Comparison of ENCODE assay signal across 29 cellular contexts in genomic region chr9:21795483-21795882, GRCh38.
"Had no signal": no experiment of that assay in that cellular context is flagged by ENCODE, and none has a peak within 500 bp of the region (broad histone marks: within the 10 kb centered on the region; RNA-seq: fewer than 3 reads in every experiment).

No MANE protein-coding gene starts in this region.

- H3K9ac ChIP-seq: parathyroid adenoma had no signal

- H3K9me3 ChIP-seq: esophagus squamous epithelium, heart right ventricle, left lung, mucosa of descending colon, neutrophil, right atrium auricular region, suprapubic skin, transverse colon, upper lobe of right lung, uterus had no signal

- H3K4me1 Mint-ChIP-seq: mesothelial cell of epicardium; naive B cell; neural crest cell; stimulated activated memory B cell treated with anti-CD40 and anti-IgM and Interleukin-4, amounts not matched to agents 10 μg/mL and 1 μg/mL and 100 μg/mL, for 72 hours had no signal

- ATAC-seq: effector memory CD8-positive, alpha-beta T cell; heart right ventricle; left cardiac atrium; left lung; mucosa of descending colon; natural killer cell treated with Interleukin-12 subunit alpha and Interleukin-12 subunit beta and Interleukin-15 and Interleukin-18, amount 100 ng/mL, for 72 hours; sciatic nerve; stimulated activated memory B cell treated with anti-CD40 and anti-IgM and Interleukin-4, amounts not matched to agents 10 μg/mL and 1 μg/mL and 100 μg/mL, for 72 hours; upper lobe of right lung had no signal

- H3K27ac Mint-ChIP-seq: effector memory CD8-positive, alpha-beta T cell; mesothelial cell of epicardium; naive B cell; natural killer cell treated with Interleukin-12 subunit alpha and Interleukin-12 subunit beta and Interleukin-15 and Interleukin-18, amount 100 ng/mL, for 72 hours; progenitor cell of endocrine pancreas; stimulated activated memory B cell treated with anti-CD40 and anti-IgM and Interleukin-4, amounts not matched to agents 10 μg/mL and 1 μg/mL and 100 μg/mL, for 72 hours had no signal

- H3K4me1 ChIP-seq: esophagus squamous epithelium, heart right ventricle, left lung, parathyroid adenoma, right atrium auricular region, suprapubic skin, transverse colon, upper lobe of right lung, uterus had no signal

- H3K9me3 Mint-ChIP-seq: effector memory CD8-positive, alpha-beta T cell; mesothelial cell of epicardium; naive B cell; natural killer cell treated with Interleukin-12 subunit alpha and Interleukin-12 subunit beta and Interleukin-15 and Interleukin-18, amount 100 ng/mL, for 72 hours; neural crest cell; stimulated activated memory B cell treated with anti-CD40 and anti-IgM and Interleukin-4, amounts not matched to agents 10 μg/mL and 1 μg/mL and 100 μg/mL, for 72 hours; stimulated activated naive CD8-positive, alpha-beta T cell treated with anti-CD3 and anti-CD28 coated beads, Interleukin-15, Interleukin-2, amounts not matched to agents 100 ng/mL and 50 ng/mL, for 24 hours had no signal

- H3K79me2 ChIP-seq: parathyroid adenoma had no signal

- DNase-seq: cortex of kidney; effector memory CD8-positive, alpha-beta T cell; erythroblast; esophagus squamous epithelium; foreskin melanocyte; glutamatergic neuron; heart right ventricle; hippocampal formation; left cardiac atrium; left lung; mesenchymal stem cell; mucosa of descending colon; naive B cell; stimulated activated CD4-positive, alpha-beta T cell treated with anti-CD3 and anti-CD28 coated beads, Interleukin-2, amount 100 ng/mL, for 24 hours; stimulated activated CD4-positive, alpha-beta T cell treated with anti-CD3 and anti-CD28 coated beads, Interleukin-4, amount 100 ng/mL, for 24 hours; transverse colon; upper lobe of right lung; uterus had no signal

- H3K36me3 Mint-ChIP-seq: mesothelial cell of epicardium; naive B cell; natural killer cell treated with Interleukin-12 subunit alpha and Interleukin-12 subunit beta and Interleukin-15 and Interleukin-18, amount 100 ng/mL, for 72 hours; stimulated activated memory B cell treated with anti-CD40 and anti-IgM and Interleukin-4, amounts not matched to agents 10 μg/mL and 1 μg/mL and 100 μg/mL, for 72 hours had no signal

- H3K27me3 ChIP-seq: right atrium auricular region had no signal

- H3K36me3 ChIP-seq: esophagus squamous epithelium, heart right ventricle, left lung, neutrophil, right atrium auricular region, suprapubic skin, transverse colon, upper lobe of right lung, uterus had no signal

- H3K4me3 ChIP-seq: esophagus squamous epithelium, heart right ventricle, left lung, mucosa of descending colon, right atrium auricular region, suprapubic skin, transverse colon, upper lobe of right lung, uterus had no signal

- H3K4me3 Mint-ChIP-seq: effector memory CD8-positive, alpha-beta T cell; mesothelial cell of epicardium; naive B cell; natural killer cell treated with Interleukin-12 subunit alpha and Interleukin-12 subunit beta and Interleukin-15 and Interleukin-18, amount 100 ng/mL, for 72 hours; neural crest cell; stimulated activated memory B cell treated with anti-CD40 and anti-IgM and Interleukin-4, amounts not matched to agents 10 μg/mL and 1 μg/mL and 100 μg/mL, for 72 hours; stimulated activated naive CD8-positive, alpha-beta T cell treated with anti-CD3 and anti-CD28 coated beads, Interleukin-15, Interleukin-2, amounts not matched to agents 100 ng/mL and 50 ng/mL, for 24 hours had no signal

- H2AFZ ChIP-seq: parathyroid adenoma had no signal

- H3K27ac ChIP-seq: esophagus squamous epithelium, heart right ventricle, left lung, neutrophil, parathyroid adenoma, right atrium auricular region, suprapubic skin, transverse colon, upper lobe of right lung, uterus had no signal
